Comparison of ENCODE assay signal across 8 cellular contexts in genomic region chr9:125190371-125190801, GRCh38. TPM values are rescaled to one million over a fixed set of nuclear protein-coding genes. Genes with fewer than 3 reads are reported as not detected.
DNase-seq lines count a peak whose midpoint lies in the region; ATAC-seq and TF ChIP-seq lines count a peak whose summit lies in the region.

No MANE protein-coding gene starts in this region.

- no peaks in the 10 kb centered on the region for H3K27me3 ChIP-seq in ovary

- no peak for TF ChIP-seq POLR2A in ovary (IDR thresholded peaks at IDR 0.05)

- no peaks in the 10 kb centered on the region for H3K9me3 ChIP-seq in ovary

- WGBS in ovary, 3 donors, result 44 to 64% (median 50%) methylated on average over 13 of the region's 13 CpGs

- intact Hi-C loops in ovary (cut with DNase I), result no loop called here

- H3K27ac ChIP-seq in ovary, result peak overlapping the region; percentile 75 to 87

- TF ChIP-seq CTCF in WI38 (IDR thresholded peaks at IDR 0.05; ENCODE audit: low read depth, low read length) (no peak), epithelial cell of proximal tubule (conservative IDR thresholded peaks at IDR 0.05; ENCODE audit: low read depth, low read length) (no peak), ovary (IDR thresholded peaks at IDR 0.05) (no peak)

- H3K36me3 ChIP-seq in ovary, result no peaks in the 10 kb centered on the region

- no peak for ATAC-seq in activated CD4-positive, CD25-positive, alpha-beta regulatory T cell treated with anti-CD3 and anti-CD28 coated beads, Interleukin-2, amount 50 U/mL, for 24 hours

- DNase-seq in activated CD4-positive, CD25-positive, alpha-beta regulatory T cell treated with anti-CD3 and anti-CD28 coated beads, Interleukin-2, amount 50 U/mL, for 72 hours, result peak; percentile 38
- DNase-seq in epithelial cell of proximal tubule (ENCODE audit: low read depth), result no peak
- DNase-seq in ovary, result no peak
- DNase-seq in NCI-H2171 (lab: John Stamatoyannopoulos, UW), result no peak
- no peak for DNase-seq in GM19240 (ENCODE audit: insufficient read length, low spot score)
- DNase-seq in HCEC 1CT, result no peak

- no peak for TF ChIP-seq EP300 in ovary (IDR thresholded peaks at IDR 0.05)

- H3K4me1 ChIP-seq in ovary (ENCODE audit: insufficient read depth), result peaks cover 8% of the 10 kb centered on the region

- H3K4me3 ChIP-seq in WI38 (ENCODE audit: low read depth, low read length), result peak overlapping the region; percentile 99
- H3K4me3 ChIP-seq in epithelial cell of proximal tubule (ENCODE audit: low read depth, low read length), result peak overlapping the region; percentile 88
- H3K4me3 ChIP-seq in ovary, result peak overlapping the region; percentile 97

RNA-seq across cellular contexts. Expression of gene PPP6C, which starts 0.8 kb away (rescaled TPM):
- total RNA-seq in epithelial cell of proximal tubule, result 28.3 and 29.7 TPM in 2 replicates
- total RNA-seq in ovary, result 10 to 100 TPM; 26.8 to 39.8 (median 34.6) TPM
- polyA plus RNA-seq in ovary, result 10 to 100 TPM; 18.2 to 46.6 TPM

RNA-seq across cellular contexts. Expression of gene RABEPK, which starts 10.0 kb away (rescaled TPM):
- 20.3 and 37.9 TPM in 2 replicates for total RNA-seq in epithelial cell of proximal tubule
- total RNA-seq in ovary, result 10 to 100 TPM in 4 of 7 donors, 1 to 10 TPM in 3; 7.7 to 24.4 (median 13.8) TPM
- polyA plus RNA-seq in ovary, result 10 to 100 TPM; 15.0 to 21.3 TPM

RNA-seq across cellular contexts. Expression of gene SCAI, which starts 47.1 kb away (rescaled TPM):
- total RNA-seq in epithelial cell of proximal tubule, result 2.1 and 4.3 TPM in 2 replicates
- total RNA-seq in ovary, result 10 to 100 TPM in 3 of 7 donors, 1 to 10 TPM in 4; 8.1 to 13.3 (median 9.8) TPM
- 1 to 10 TPM; 3.1 to 4.4 TPM for polyA plus RNA-seq in ovary

RNA-seq across cellular contexts. Expression of gene HSPA5, which starts 50.8 kb away (rescaled TPM):
- total RNA-seq in epithelial cell of proximal tubule, result 210 and 241 TPM in 2 replicates
- 100 to 1,000 TPM in 6 of 7 donors, 10 to 100 TPM in 1; 67.1 to 250 (median 147) TPM for total RNA-seq in ovary
- 100 to 1,000 TPM; 111 to 309 TPM for polyA plus RNA-seq in ovary
